1 cellular context compared by ENCODE assay signal in genomic region chr14:48805315-48805714, GRCh38.
TF ChIP-seq lines count a peak whose summit lies in the region.

No MANE protein-coding gene starts in this region.

TF ChIP-seq in GM23338, 12 proteins besides CTCF, POLR2A, EP300 and RAD21 (continued from another document):
- 0 out of 2 replicates have a peak, but pooled peaks have one; percentile 40 for TF ChIP-seq POLR2AphosphoS5 (IDR thresholded peaks at IDR 0.05; ENCODE audit: low read depth)
- TF ChIP-seq NANOG (IDR thresholded peaks at IDR 0.05; ENCODE audit: borderline replicate concordance), result peak; percentile 91
- no peak for TF ChIP-seq EZH2phosphoT487 (IDR thresholded peaks at IDR 0.05; ENCODE audit: unreplicated experiment)
- TF ChIP-seq CREB1 (CRISPR knock-in tag; IDR thresholded peaks at IDR 0.05; ENCODE audit: low read depth), result no peak
- no peak for TF ChIP-seq JUNB (IDR thresholded peaks at IDR 0.05; ENCODE audit: unreplicated experiment)
- TF ChIP-seq ZNF462 (CRISPR knock-in tag; IDR thresholded peaks at IDR 0.05), result no peak
- no peak for TF ChIP-seq STAT1 (IDR thresholded peaks at IDR 0.05; ENCODE audit: unreplicated experiment)
- no peak for TF ChIP-seq REST (IDR thresholded peaks at IDR 0.05; ENCODE audit: unreplicated experiment)
